10 cellular contexts compared by ENCODE assay signal in the genomic region with DNA sequence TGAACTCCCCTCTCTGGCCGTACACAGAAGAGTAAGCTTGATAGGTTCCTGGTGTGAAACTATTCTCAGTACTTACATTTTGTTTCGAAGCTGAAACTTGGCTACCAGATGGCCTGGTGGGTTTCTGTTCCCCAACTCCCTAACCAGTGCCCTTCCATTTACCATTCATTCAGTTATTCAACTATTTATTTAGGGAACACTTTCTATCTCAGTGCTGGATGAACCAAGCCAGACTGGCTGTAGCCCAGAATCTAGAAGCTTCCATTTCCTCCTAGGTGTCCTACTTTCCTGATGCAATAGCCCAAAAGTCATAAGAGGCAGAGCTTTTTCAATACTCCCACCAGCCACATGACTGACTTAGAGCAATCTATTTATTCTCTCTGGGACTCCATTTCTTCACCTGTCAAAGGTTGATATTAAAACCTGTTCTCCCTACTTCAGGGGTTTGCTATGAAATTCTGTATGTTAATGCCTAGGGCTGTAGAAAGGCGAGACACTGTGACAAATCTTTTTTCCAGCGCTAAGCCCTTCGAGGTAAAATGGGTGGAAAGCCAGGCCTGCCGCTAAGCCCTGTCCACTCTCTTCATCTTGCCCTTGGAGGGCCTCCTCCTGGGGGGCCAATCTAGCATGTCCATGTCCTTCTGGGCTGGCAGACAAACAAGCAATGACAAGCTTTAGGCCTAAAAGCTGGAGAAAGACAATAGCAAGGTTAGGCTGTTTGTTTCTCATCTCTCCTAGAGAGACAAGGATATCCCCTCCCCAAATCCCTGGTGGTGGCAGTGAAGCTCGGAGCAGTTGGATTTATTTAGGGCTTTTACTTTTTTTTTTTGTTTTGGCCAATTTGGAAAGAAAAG. TPM values are rescaled to one million over a fixed set of nuclear protein-coding genes. Genes with fewer than 3 reads are reported as not detected.
A peak's percentile ranks its signal among the peaks of the same experiment; 100 is the strongest.
DNase-seq lines count a peak whose midpoint lies in the region; ATAC-seq, FAIRE-seq and TF ChIP-seq lines count a peak whose summit lies in the region.
"Had no signal": no experiment of that assay in that cellular context is flagged by ENCODE, and none has a peak within 500 bp of the region (broad histone marks: within the 10 kb centered on the region; RNA-seq: fewer than 3 reads in every experiment).

No MANE protein-coding gene starts in this region.

- peaks cover 0 to 6% (median 0%) of the 10 kb centered on the region in 8 donors for H3K9me3 Mint-ChIP-seq in CD4-positive, alpha-beta memory T cell
- H3K9me3 Mint-ChIP-seq in astrocyte (ENCODE audit: unreplicated experiment): no peaks in the 10 kb centered on the region

- H3K4ac ChIP-seq in neuronal stem cell (ENCODE audit: low read length): no peak overlapping the region

- no peak overlapping the region for H2BK5ac ChIP-seq in neuronal stem cell (ENCODE audit: low read length)

- H3K4me1 ChIP-seq in CD4-positive, alpha-beta memory T cell (ENCODE audit: insufficient read depth, low read length): peaks cover 90% of the 10 kb centered on the region
- H3K4me1 ChIP-seq in astrocyte (ENCODE audit: insufficient read depth, low read length) (peaks cover 73% of the 10 kb centered on the region), neuronal stem cell (ENCODE audit: control insufficient read depth in 2 of 2, insufficient read depth in 1 of 2, low read depth in 1 of 2, low read length in 2 of 2) (peaks cover 35 to 68% of the 10 kb centered on the region in 2 donors)

- no peak for FAIRE-seq in astrocyte (lab: Jason Lieb, UNC)
- FAIRE-seq: colon had no signal

- no peaks in the 10 kb centered on the region for H3K27me3 Mint-ChIP-seq in CD4-positive, alpha-beta memory T cell
- H3K27me3 Mint-ChIP-seq in astrocyte (ENCODE audit: low read depth, unreplicated experiment): no peaks in the 10 kb centered on the region

- H3K4me2 ChIP-seq in astrocyte (ENCODE audit: low read length): peak overlapping the region; percentile 87
- H3K4me2 ChIP-seq in neuronal stem cell (ENCODE audit: insufficient read depth, low read length, poor library complexity, severe bottlenecking): no peak overlapping the region

- POLR2A ChIA-PET in CD4-positive, alpha-beta memory T cell (lab: Charles Lee; ENCODE audit: partially characterized antibody): interaction anchor here (0.6 to 15.8 kb wide), 7 partner anchors 6 to 116 kb away, joined by 3 to 456 read pairs (median 5); partner anchors contain the start of gene IRF2BPL

- H2BK120ac ChIP-seq in neuronal stem cell (ENCODE audit: low read depth, low read length): no peak overlapping the region

- H4K91ac ChIP-seq in neuronal stem cell (ENCODE audit: low read depth, low read length, poor library complexity): no peak overlapping the region

- no CpG with 5 or more reads among the region's 7 CpGs for WGBS in neuronal stem cell (ENCODE audit: extremely low coverage in 2 of 2, insufficient read length in 2 of 2, insufficient replicate concordance in 1 of 2), 2 donors

- H3K23ac ChIP-seq in neuronal stem cell (ENCODE audit: low read depth, low read length, poor library complexity): no peak overlapping the region

- no peak overlapping the region for H2BK12ac ChIP-seq in neuronal stem cell (ENCODE audit: low read length)

- H2BK15ac ChIP-seq in neuronal stem cell (ENCODE audit: low read length): no peak overlapping the region

- H2AK5ac ChIP-seq in neuronal stem cell (ENCODE audit: low read depth, low read length): no peak overlapping the region

- H3K27me3 ChIP-seq in CD4-positive, alpha-beta memory T cell (ENCODE audit: insufficient read depth, low read length): no peaks in the 10 kb centered on the region
- H3K27me3 ChIP-seq in astrocyte (ENCODE audit: insufficient read depth, low read length) (no peaks in the 10 kb centered on the region), neuronal stem cell (ENCODE audit: control insufficient read depth in 3 of 3, insufficient read depth in 3 of 3, low read depth in 1 of 3, low read length in 3 of 3) (peaks cover 0 to 11% (median 0%) of the 10 kb centered on the region in 3 experiments)

- H4K20me1 ChIP-seq in astrocyte (ENCODE audit: insufficient read depth, low read length): no peaks in the 10 kb centered on the region

- H3K4me3 Mint-ChIP-seq in CD4-positive, alpha-beta memory T cell: peak overlapping the region in 6 of 8 donors; percentile 4 to 93 (median 73)
- H3K4me3 Mint-ChIP-seq in astrocyte (ENCODE audit: unreplicated experiment): no peak overlapping the region

- H3K9ac ChIP-seq in astrocyte (ENCODE audit: low read length): peak overlapping the region; percentile 84
- no peak overlapping the region for H3K9ac ChIP-seq in neuronal stem cell (ENCODE audit: low read depth, low read length, poor library complexity)

- H3K79me2 ChIP-seq in astrocyte (ENCODE audit: insufficient read depth, low read length): no peaks in the 10 kb centered on the region

- H3K27ac Mint-ChIP-seq in CD4-positive, alpha-beta memory T cell: peak overlapping the region; percentile 83 to 97 (median 90)
- H3K27ac Mint-ChIP-seq in astrocyte (ENCODE audit: unreplicated experiment): peak overlapping the region; percentile 1

- intact Hi-C loops in CD4-positive, alpha-beta memory T cell (cut with micrococcal nuclease): no loop called here

- peak; percentile 21 for ATAC-seq in HG02678 (IDR thresholded peaks at IDR 0.05; ENCODE audit: unreplicated experiment)
- no peak for ATAC-seq in GM19467 (IDR thresholded peaks at IDR 0.05; ENCODE audit: unreplicated experiment)
- ATAC-seq in GM18868 (IDR thresholded peaks at IDR 0.05; ENCODE audit: unreplicated experiment): no peak
- ATAC-seq: sciatic nerve had no signal

- no peaks in the 10 kb centered on the region for H3K9me3 ChIP-seq in CD4-positive, alpha-beta memory T cell (ENCODE audit: control insufficient read depth in 1 of 2, low read length in 2 of 2)
- no peaks in the 10 kb centered on the region for H3K9me3 ChIP-seq in astrocyte (ENCODE audit: insufficient read depth, low read depth, low read length)
- H3K9me3 ChIP-seq in neuronal stem cell (replicated peaks in 1 of 2; ENCODE audit: control insufficient read depth in 2 of 2, insufficient read depth in 1 of 2, low read depth in 1 of 2, low read length in 2 of 2): no peaks in the 10 kb centered on the region

- in situ Hi-C loops in GM13976 (cut with MboI; ENCODE audit: low sequenced_read_pairs, unreplicated experiment): no loop called here

- no peak overlapping the region for H3K14ac ChIP-seq in neuronal stem cell (ENCODE audit: low read length)

- CTCF ChIA-PET in CD4-positive, alpha-beta memory T cell (lab: Charles Lee; ENCODE audit: partially characterized antibody): interaction anchor here (1.1 to 3.3 kb wide), 6 partner anchors 8 to 124 kb away, joined by 3 to 10 read pairs (median 5); partner anchors contain the start of gene IRF2BPL

- H3K36me3 ChIP-seq in CD4-positive, alpha-beta memory T cell (ENCODE audit: insufficient read depth, low read length): no peaks in the 10 kb centered on the region
- H3K36me3 ChIP-seq in astrocyte (ENCODE audit: insufficient read depth, low read length) (no peaks in the 10 kb centered on the region), neuronal stem cell (replicated peaks in 1 of 2; ENCODE audit: control insufficient read depth in 2 of 2, insufficient read depth in 2 of 2, low read length in 2 of 2) (no peaks in the 10 kb centered on the region)

- no peak for DNase-seq in CD4-positive, alpha-beta memory T cell
- DNase-seq in astrocyte (ENCODE audit: low read depth) (no peak), neuronal stem cell (ENCODE audit: low spot score) (no peak), kidney tubule cell (ENCODE audit: low spot score) (no peak), GM13976 (ENCODE audit: low spot score) (no peak)

- peaks cover 55 to 92% (median 78%) of the 10 kb centered on the region in 4 donors for H3K4me1 Mint-ChIP-seq in CD4-positive, alpha-beta memory T cell
- peaks cover 60% of the 10 kb centered on the region for H3K4me1 Mint-ChIP-seq in astrocyte (ENCODE audit: low read depth, unreplicated experiment)

- no peak overlapping the region for H4K8ac ChIP-seq in neuronal stem cell (ENCODE audit: low read depth, low read length)

- H2AFZ ChIP-seq in astrocyte (ENCODE audit: low read depth, low read length): no peak overlapping the region
- peak overlapping the region; percentile 70 for H2AFZ ChIP-seq in neuronal stem cell (ENCODE audit: low read length)

- H3K36me3 Mint-ChIP-seq in CD4-positive, alpha-beta memory T cell: peaks cover 0 to 8% of the 10 kb centered on the region in 2 donors
- no peaks in the 10 kb centered on the region for H3K36me3 Mint-ChIP-seq in astrocyte (ENCODE audit: low read depth, unreplicated experiment)

- H3K79me1 ChIP-seq in neuronal stem cell (ENCODE audit: low read depth, low read length): no peaks in the 10 kb centered on the region

- peak overlapping the region; percentile 2 for H3K27ac ChIP-seq in CD4-positive, alpha-beta memory T cell (ENCODE audit: low read depth, low read length)
- H3K27ac ChIP-seq in astrocyte (ENCODE audit: low read depth, low read length): no peak overlapping the region
- H3K27ac ChIP-seq in neuronal stem cell (replicated peaks; ENCODE audit: low read length): no peak overlapping the region

- no peak overlapping the region for H3K4me3 ChIP-seq in CD4-positive, alpha-beta memory T cell (ENCODE audit: low read length in 2 of 2)
- H3K4me3 ChIP-seq in astrocyte (ENCODE audit: insufficient read depth, low read depth, low read length): no peak overlapping the region
- H3K4me3 ChIP-seq in neuronal stem cell (ENCODE audit: low read length in 2 of 2): no peak overlapping the region

- H3K18ac ChIP-seq in neuronal stem cell (ENCODE audit: low read length): no peak overlapping the region

- no peak for TF ChIP-seq CTCF in astrocyte (IDR thresholded peaks at IDR 0.05; ENCODE audit: insufficient read depth, low read depth, low read length)
- no peak for TF ChIP-seq CTCF in GM13976 (IDR thresholded peaks at IDR 0.05; ENCODE audit: borderline replicate concordance, control extremely low read depth, extremely low read depth, insufficient read depth, missing control alignments)

RNA-seq across cellular contexts. Expression of gene IRF2BPL, which starts 8.2 kb away (rescaled TPM):
- total RNA-seq in CD4-positive, alpha-beta memory T cell: 10 to 100 TPM; 36.6 to 37.7 TPM
- polyA plus RNA-seq in CD4-positive, alpha-beta memory T cell: 1 to 10 TPM; 1.2 to 3.8 TPM
- 42.7 and 55.3 TPM in 2 replicates for total RNA-seq in astrocyte
- 12.3 TPM for polyA plus RNA-seq in neuronal stem cell (2013, experiment 1 of 2)
- polyA plus RNA-seq in neuronal stem cell (2013, experiment 2 of 2): 12.4 TPM
